Comparison of ENCODE assay signal across 8 cellular contexts in genomic region chr4:152679414-152680281, GRCh38.
DNase-seq lines count a peak whose midpoint lies in the region; ATAC-seq lines count a peak whose summit lies in the region.

Gene TMEM154 (minus strand): TSS chr4:152679997. CDS start chr4:152679933, 64 bp downstream.

- H3K4me1 ChIP-seq in endocrine pancreas (ENCODE audit: control insufficient read depth, insufficient read depth, low read length), result peaks cover 7% of the 10 kb centered on the region

- H3K9ac ChIP-seq in endocrine pancreas (ENCODE audit: control insufficient read depth, insufficient read depth, low read length), result peak within 1 kb of the TSS; percentile 54

- H3K9me3 ChIP-seq in endocrine pancreas (ENCODE audit: control insufficient read depth, low read length), result no peaks in the 10 kb centered on the region

- H3K27me3 ChIP-seq in endocrine pancreas (ENCODE audit: control insufficient read depth, insufficient read depth, low read length), result no peaks in the 10 kb centered on the region

- DNase-seq in NCI-H2081 (lab: John Stamatoyannopoulos, UW) (peak; percentile 47 to 66), NCI-H2081 treated with DMSO at 0.1 percent for 48 hours (lab: John Stamatoyannopoulos, UW) (no peak), NCI-H510A treated with DMSO at 0.1 percent for 48 hours (lab: John Stamatoyannopoulos, UW) (peak; percentile 23), midbrain (lab: John Stamatoyannopoulos, UW) (peak; percentile 43)
- DNase-seq in activated CD8-positive, alpha-beta memory T cell treated with anti-CD3 and anti-CD28 coated beads for 24 hours, result peak; percentile 83
- DNase-seq in stimulated activated CD8-positive, alpha-beta memory T cell treated with anti-CD3 and anti-CD28 coated beads, Interleukin-15, amount 100 ng/mL, for 4 hours (ENCODE audit: low read depth in 2 of 2), result peak; percentile 8 to 16

- peak within 1 kb of the TSS; percentile 81 for H3K4me3 ChIP-seq in endocrine pancreas (ENCODE audit: control insufficient read depth, insufficient read depth, low read length)

- H3K36me3 ChIP-seq in endocrine pancreas (ENCODE audit: control insufficient read depth, insufficient read depth, low read length), result no peaks in the 10 kb centered on the region

- ATAC-seq in HG02870 (IDR thresholded peaks at IDR 0.05; ENCODE audit: unreplicated experiment), result peak; percentile 58
